Comparison of ENCODE assay signal across 8 cellular contexts in genomic region chr17:32253117-32253611, GRCh38. TPM values are rescaled to one million over a fixed set of nuclear protein-coding genes. Genes with fewer than 3 reads are reported as not detected.
A peak's percentile ranks its signal among the peaks of the same experiment; 100 is the strongest.
DNase-seq lines count a peak whose midpoint lies in the region; ATAC-seq and TF ChIP-seq lines count a peak whose summit lies in the region.

No MANE protein-coding gene starts in this region.

- no peak overlapping the region for H3K4ac ChIP-seq in mesenchymal stem cell (ENCODE audit: low read depth in 1 of 2, low read length in 2 of 2)

- no peak overlapping the region for H3K4me3 Mint-ChIP-seq in CD4-positive, alpha-beta T cell
- no peak overlapping the region for H3K4me3 Mint-ChIP-seq in activated CD4-positive, alpha-beta memory T cell treated with anti-CD3 and anti-CD28 coated beads, Interleukin-2, amount 10 ng/mL, durations not matched to agents 7 days and 5 days

- no peak overlapping the region for H2AFZ ChIP-seq in mesenchymal stem cell (ENCODE audit: low read depth, low read length)

- peak; percentile 16 to 65 (median 42) for DNase-seq in CD4-positive, alpha-beta T cell
- peak; percentile 72 for DNase-seq in HEK293T (ENCODE audit: extremely low spot score)
- peak; percentile 76 for DNase-seq in NCI-H82 treated with DMSO at 0.1 percent for 48 hours (lab: John Stamatoyannopoulos, UW; ENCODE audit: unreplicated experiment)
- peak; percentile 82 for DNase-seq in activated CD4-positive, alpha-beta memory T cell treated with anti-CD3 and anti-CD28 coated beads, Interleukin-2, amount 10 ng/mL, durations not matched to agents 7 days and 5 days
- DNase-seq in effector memory CD4-positive, alpha-beta T cell = peak; percentile 12 to 32 (median 24)
- DNase-seq in mesenchymal stem cell = peak; percentile 78
- DNase-seq in stimulated activated CD8-positive, alpha-beta memory T cell treated with anti-CD3 and anti-CD28 coated beads, Interleukin-15, amount 100 ng/mL, for 4 hours (ENCODE audit: low read depth in 2 of 2) = peak; percentile 17 to 36

- H3K9ac ChIP-seq in mesenchymal stem cell (ENCODE audit: low read length) = no peak overlapping the region

- no peaks in the 10 kb centered on the region for H3K4me1 Mint-ChIP-seq in CD4-positive, alpha-beta T cell (ENCODE audit: low read depth)
- no peaks in the 10 kb centered on the region for H3K4me1 Mint-ChIP-seq in activated CD4-positive, alpha-beta memory T cell treated with anti-CD3 and anti-CD28 coated beads, Interleukin-2, amount 10 ng/mL, durations not matched to agents 7 days and 5 days

- no peak overlapping the region for H2AK5ac ChIP-seq in mesenchymal stem cell (ENCODE audit: low read length, severe bottlenecking)

- no peak overlapping the region for H3K27ac ChIP-seq in CD4-positive, alpha-beta T cell (ENCODE audit: low read depth, low read length)
- H3K27ac ChIP-seq in effector memory CD4-positive, alpha-beta T cell (ENCODE audit: insufficient read depth, low read length, poor library complexity, severe bottlenecking) = no peak overlapping the region
- no peak overlapping the region for H3K27ac ChIP-seq in mesenchymal stem cell (ENCODE audit: low read length, poor library complexity, severe bottlenecking)

- H3K36me3 ChIP-seq in effector memory CD4-positive, alpha-beta T cell (ENCODE audit: control insufficient read depth, insufficient read depth, low read length) = no peaks in the 10 kb centered on the region
- H3K36me3 ChIP-seq in mesenchymal stem cell (ENCODE audit: control insufficient read depth in 1 of 2, insufficient read depth in 2 of 2, low read depth in 1 of 2, low read length in 2 of 2) = no peaks in the 10 kb centered on the region

- peaks cover 5% of the 10 kb centered on the region for H3K9me3 ChIP-seq in CD4-positive, alpha-beta T cell (ENCODE audit: control insufficient read depth, low read length)
- no peaks in the 10 kb centered on the region for H3K9me3 ChIP-seq in effector memory CD4-positive, alpha-beta T cell (ENCODE audit: control insufficient read depth, low read length)
- no peaks in the 10 kb centered on the region for H3K9me3 ChIP-seq in mesenchymal stem cell (ENCODE audit: control insufficient read depth, low read length)

- no peak overlapping the region for H3K4me3 ChIP-seq in effector memory CD4-positive, alpha-beta T cell (ENCODE audit: insufficient read depth, low read depth, low read length, poor library complexity, severe bottlenecking)
- no peak overlapping the region for H3K4me3 ChIP-seq in mesenchymal stem cell (ENCODE audit: insufficient read depth in 1 of 2, low read depth in 1 of 2, low read length in 2 of 2)

- intact Hi-C loops in CD4-positive, alpha-beta T cell (cut with DNase I, micrococcal nuclease) = loop anchor here (1.0 to 5.0 kb wide), 2 partner anchors 66 to 504 kb away; no protein-coding TSS in a partner anchor

- H3K18ac ChIP-seq in mesenchymal stem cell (ENCODE audit: low read depth in 1 of 2, low read length in 2 of 2) = no peak overlapping the region

- no peak overlapping the region for H2BK15ac ChIP-seq in mesenchymal stem cell (ENCODE audit: low read depth, poor library complexity, severe bottlenecking)

- H3K79me1 ChIP-seq in mesenchymal stem cell (replicated peaks; ENCODE audit: low read length, poor library complexity, severe bottlenecking) = no peaks in the 10 kb centered on the region

- CTCF ChIA-PET in CD4-positive, alpha-beta T cell (lab: Charles Lee) = interaction anchor here (0.9 kb wide), 2 partner anchors 10 to 66 kb away, joined by 3 to 4 read pairs; no protein-coding TSS in a partner anchor
- CTCF ChIA-PET in HEK293T (lab: Yijun Ruan, JAX) = interaction anchor here (0.6 to 1.9 kb wide), 12 partner anchors 11 to 191 kb away, joined by 3 to 14 read pairs (median 4); partner anchors contain the start of gene PSMD11
- CTCF ChIA-PET in activated CD4-positive, alpha-beta memory T cell treated with anti-CD3 and anti-CD28 coated beads, Interleukin-2, amount 10 ng/mL, durations not matched to agents 7 days and 5 days (lab: Charles Lee) = interaction anchor here (0.6 to 1.7 kb wide), 23 partner anchors 11 to 582 kb away, joined by 3 to 9 read pairs (median 4); partner anchors contain the start of gene PSMD11

- H3K9me3 Mint-ChIP-seq in CD4-positive, alpha-beta T cell = no peaks in the 10 kb centered on the region
- no peaks in the 10 kb centered on the region for H3K9me3 Mint-ChIP-seq in activated CD4-positive, alpha-beta memory T cell treated with anti-CD3 and anti-CD28 coated beads, Interleukin-2, amount 10 ng/mL, durations not matched to agents 7 days and 5 days

- no peak overlapping the region for H3K27ac Mint-ChIP-seq in CD4-positive, alpha-beta T cell
- H3K27ac Mint-ChIP-seq in activated CD4-positive, alpha-beta memory T cell treated with anti-CD3 and anti-CD28 coated beads, Interleukin-2, amount 10 ng/mL, durations not matched to agents 7 days and 5 days = no peak overlapping the region

- no peak overlapping the region for H3K4me2 ChIP-seq in mesenchymal stem cell (ENCODE audit: low read length, poor library complexity, severe bottlenecking)

- no peak overlapping the region for H2BK5ac ChIP-seq in mesenchymal stem cell (ENCODE audit: low read depth, low read length, poor library complexity, severe bottlenecking)

- POLR2A ChIA-PET in CD4-positive, alpha-beta T cell (lab: Charles Lee) = no interaction called here
- POLR2A ChIA-PET in HEK293T (lab: Yijun Ruan, JAX) = interaction anchor here (0.9 to 1.4 kb wide), 2 partner anchors 61 to 97 kb away, joined by 3 to 6 read pairs; no protein-coding TSS in a partner anchor
- POLR2A ChIA-PET in activated CD4-positive, alpha-beta memory T cell treated with anti-CD3 and anti-CD28 coated beads, Interleukin-2, amount 10 ng/mL, durations not matched to agents 7 days and 5 days (lab: Charles Lee) = interaction anchor here (1.0 kb wide), 1 partner anchor 97 kb away, joined by 5 read pairs; no protein-coding TSS in a partner anchor

- TF ChIP-seq CTCF in CD4-positive, alpha-beta T cell (IDR thresholded peaks at IDR 0.05) = peak; percentile 76

- H3K27me3 Mint-ChIP-seq in CD4-positive, alpha-beta T cell = peaks cover 14% of the 10 kb centered on the region
- H3K27me3 Mint-ChIP-seq in activated CD4-positive, alpha-beta memory T cell treated with anti-CD3 and anti-CD28 coated beads, Interleukin-2, amount 10 ng/mL, durations not matched to agents 7 days and 5 days = peaks cover 13% of the 10 kb centered on the region

- no peak overlapping the region for H4K91ac ChIP-seq in mesenchymal stem cell (ENCODE audit: low read length)

- 69% methylated on average over 12 of the region's 12 CpGs for WGBS in mesenchymal stem cell

- no peak overlapping the region for H2BK12ac ChIP-seq in mesenchymal stem cell (ENCODE audit: low read length in 2 of 2)

- H3K36me3 Mint-ChIP-seq in CD4-positive, alpha-beta T cell (ENCODE audit: low read depth) = no peaks in the 10 kb centered on the region
- H3K36me3 Mint-ChIP-seq in activated CD4-positive, alpha-beta memory T cell treated with anti-CD3 and anti-CD28 coated beads, Interleukin-2, amount 10 ng/mL, durations not matched to agents 7 days and 5 days (ENCODE audit: low read depth) = no peaks in the 10 kb centered on the region

- no peaks in the 10 kb centered on the region for H3K4me1 ChIP-seq in effector memory CD4-positive, alpha-beta T cell (ENCODE audit: control insufficient read depth, insufficient read depth, low read length, poor library complexity, severe bottlenecking)
- peaks cover 3% of the 10 kb centered on the region for H3K4me1 ChIP-seq in mesenchymal stem cell (ENCODE audit: control insufficient read depth, insufficient read depth, low read depth, low read length)

- H2BK120ac ChIP-seq in mesenchymal stem cell (ENCODE audit: low read depth, low read length) = no peak overlapping the region

- ATAC-seq in CD4-positive, alpha-beta T cell (ENCODE audit: poor library complexity) = peak; percentile 99
- no peak for ATAC-seq in HG02623 (IDR thresholded peaks at IDR 0.05; ENCODE audit: unreplicated experiment)

- H4K8ac ChIP-seq in mesenchymal stem cell (ENCODE audit: low read length) = no peak overlapping the region

- no peak overlapping the region for H3K23ac ChIP-seq in mesenchymal stem cell (ENCODE audit: low read length in 2 of 2)

- H3K14ac ChIP-seq in mesenchymal stem cell (ENCODE audit: low read length in 2 of 2) = no peak overlapping the region

- H3K27me3 ChIP-seq in CD4-positive, alpha-beta T cell (ENCODE audit: control insufficient read depth, insufficient read depth, low read length) = no peaks in the 10 kb centered on the region
- no peaks in the 10 kb centered on the region for H3K27me3 ChIP-seq in effector memory CD4-positive, alpha-beta T cell (replicated peaks; ENCODE audit: control insufficient read depth, insufficient read depth, low read length, poor library complexity, severe bottlenecking)
- H3K27me3 ChIP-seq in mesenchymal stem cell (ENCODE audit: control insufficient read depth in 1 of 2, insufficient read depth in 1 of 2, low read length in 2 of 2) = peaks cover 20 to 23% of the 10 kb centered on the region in 2 experiments

TF ChIP-seq in HEK293T, 16 proteins besides CTCF, POLR2A, EP300 and RAD21 (continues in another document):
- no peak for TF ChIP-seq LEF1 (IDR thresholded peaks at IDR 0.05; ENCODE audit: borderline replicate concordance)
- no peak for TF ChIP-seq ZNF384 (IDR thresholded peaks at IDR 0.05)
- no peak for TF ChIP-seq SP1 (IDR thresholded peaks at IDR 0.05)
- no peak for TF ChIP-seq FOXM1 (IDR thresholded peaks at IDR 0.05; ENCODE audit: borderline replicate concordance)
- TF ChIP-seq CTBP1 (IDR thresholded peaks at IDR 0.05; ENCODE audit: borderline replicate concordance) = no peak
- no peak for TF ChIP-seq HDGF (IDR thresholded peaks at IDR 0.05; ENCODE audit: borderline replicate concordance)
- no peak for TF ChIP-seq BHLHE40 (IDR thresholded peaks at IDR 0.05; ENCODE audit: borderline replicate concordance)
- no peak for TF ChIP-seq SUZ12 (IDR thresholded peaks at IDR 0.05)
- no peak for TF ChIP-seq FOXA1 (IDR thresholded peaks at IDR 0.05)
- TF ChIP-seq FOXK2 (IDR thresholded peaks at IDR 0.05) = no peak
- TF ChIP-seq, protein P1, sequence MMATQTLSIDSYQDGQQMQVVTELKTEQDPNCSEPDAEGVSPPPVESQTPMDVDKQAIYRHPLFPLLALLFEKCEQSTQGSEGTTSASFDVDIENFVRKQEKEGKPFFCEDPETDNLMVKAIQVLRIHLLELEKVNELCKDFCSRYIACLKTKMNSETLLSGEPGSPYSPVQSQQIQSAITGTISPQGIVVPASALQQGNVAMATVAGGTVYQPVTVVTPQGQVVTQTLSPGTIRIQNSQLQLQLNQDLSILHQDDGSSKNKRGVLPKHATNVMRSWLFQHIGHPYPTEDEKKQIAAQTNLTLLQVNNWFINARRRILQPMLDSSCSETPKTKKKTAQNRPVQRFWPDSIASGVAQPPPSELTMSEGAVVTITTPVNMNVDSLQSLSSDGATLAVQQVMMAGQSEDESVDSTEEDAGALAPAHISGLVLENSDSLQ (IDR thresholded peaks at IDR 0.05) = no peak
- no peak for TF ChIP-seq ELF4 (IDR thresholded peaks at IDR 0.05)
- TF ChIP-seq TARDBP (IDR thresholded peaks at IDR 0.05) = no peak

RNA-seq across cellular contexts. Expression of gene RHBDL3, which starts 12.5 kb away (rescaled TPM):
- under 1 TPM in 1 of 2 experiments, not detected in 1; 0.08 TPM for total RNA-seq in CD4-positive, alpha-beta T cell
- total RNA-seq in activated CD4-positive, alpha-beta memory T cell treated with anti-CD3 and anti-CD28 coated beads, Interleukin-2, amount 10 ng/mL, durations not matched to agents 7 days and 5 days = under 1 TPM; 0.45 to 0.55 TPM
- 0.01 TPM for polyA plus RNA-seq in mesenchymal stem cell (2013, experiment 1 of 2)
- 0.01 TPM for polyA plus RNA-seq in mesenchymal stem cell (2013, experiment 2 of 2)

Comparison
In these comparisons a context has a peak if more than half of its experiments do, and no peak if none do; other contexts are left out.
1. DNase-seq: peak in every context shown above with its lines; median percentile 82 in activated CD4-positive, alpha-beta memory T cell treated with anti-CD3 and anti-CD28 coated beads, Interleukin-2, amount 10 ng/mL, durations not matched to agents 7 days and 5 days; 78 in mesenchymal stem cell; 76 in NCI-H82 treated with DMSO at 0.1 percent for 48 hours; 72 in HEK293T; 42 in CD4-positive, alpha-beta T cell; 26 in stimulated activated CD8-positive, alpha-beta memory T cell treated with anti-CD3 and anti-CD28 coated beads, Interleukin-15, amount 100 ng/mL, for 4 hours; 24 in effector memory CD4-positive, alpha-beta T cell.